In the genomic region with DNA sequence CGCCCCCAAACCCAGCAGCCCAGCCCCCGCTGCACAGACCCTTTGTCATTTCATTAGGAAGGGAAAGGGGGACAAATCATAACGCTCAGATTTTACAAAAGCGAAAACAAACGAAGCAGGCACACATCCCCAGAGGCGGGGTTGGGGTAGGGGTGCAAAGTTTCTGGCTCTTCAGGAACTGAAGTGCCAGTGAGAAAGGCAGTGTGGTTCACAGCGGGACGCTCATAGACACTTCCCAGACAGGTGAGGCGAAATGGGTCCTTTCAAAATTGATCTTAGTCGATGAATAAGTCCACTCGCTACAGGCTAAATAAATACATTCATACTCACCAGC, we compare ENCODE assay signal across 8 cellular contexts. TPM values are rescaled to one million over a fixed set of nuclear protein-coding genes. Genes with fewer than 3 reads are reported as not detected.
A peak's percentile ranks its signal among the peaks of the same experiment; 100 is the strongest.
DNase-seq lines count a peak whose midpoint lies in the region; ATAC-seq and TF ChIP-seq lines count a peak whose summit lies in the region.

No MANE protein-coding gene starts in this region.

- peak overlapping the region; percentile 80 for H3K56ac ChIP-seq in mesendoderm (ENCODE audit: low read length)

- no peak overlapping the region for H3K23ac ChIP-seq in mesendoderm (ENCODE audit: low read length)

- H3K27me3 ChIP-seq in BLaER1 (peaks cover 84% of the 10 kb centered on the region), HUES6 (ENCODE audit: control insufficient read depth, insufficient read depth, low read length) (peaks cover 69% of the 10 kb centered on the region), adrenal gland (peaks cover 6% of the 10 kb centered on the region), mesendoderm (ENCODE audit: insufficient read depth, low read length, poor library complexity) (no peaks in the 10 kb centered on the region)

- no peak overlapping the region for H2BK5ac ChIP-seq in mesendoderm (ENCODE audit: low read length)

- no peaks in the 10 kb centered on the region for H3K79me2 ChIP-seq in mesendoderm (ENCODE audit: control insufficient read depth, insufficient read depth, low read length)

- no peaks in the 10 kb centered on the region; the same call in 1 of the 2 replicates for H4K20me1 ChIP-seq in BLaER1

- TF ChIP-seq CTCF in adrenal gland (IDR thresholded peaks at IDR 0.05): no peak

- TF ChIP-seq POLR2A in adrenal gland (IDR thresholded peaks at IDR 0.05): no peak

- H3K79me1 ChIP-seq in mesendoderm (ENCODE audit: low read length): no peaks in the 10 kb centered on the region

- no peak overlapping the region for H4K5ac ChIP-seq in mesendoderm (ENCODE audit: low read length)

- H3K27ac ChIP-seq in BLaER1 (peak overlapping the region; percentile 96), HUES6 (ENCODE audit: low read depth, low read length) (no peak overlapping the region), adrenal gland (peak overlapping the region in 4 of 5 donors; percentile 48 to 89 (median 82)), mesendoderm (ENCODE audit: low read depth, low read length) (no peak overlapping the region)

- no peak overlapping the region for H2BK120ac ChIP-seq in mesendoderm (ENCODE audit: low read depth, low read length)

- H3K9ac ChIP-seq in BLaER1: peak overlapping the region; percentile 92
- H3K9ac ChIP-seq in HUES6 (ENCODE audit: low read length): peak overlapping the region; percentile 76
- H3K9ac ChIP-seq in mesendoderm (ENCODE audit: low read length): peak overlapping the region; percentile 68

- H3K36me3 ChIP-seq in BLaER1: no peaks in the 10 kb centered on the region
- no peaks in the 10 kb centered on the region for H3K36me3 ChIP-seq in HUES6 (ENCODE audit: control insufficient read depth, insufficient read depth, low read length)
- no peaks in the 10 kb centered on the region for H3K36me3 ChIP-seq in adrenal gland (replicated peaks in 1 of 2)
- no peaks in the 10 kb centered on the region for H3K36me3 ChIP-seq in mesendoderm (ENCODE audit: control insufficient read depth, insufficient read depth, low read length)

- H2AK5ac ChIP-seq in mesendoderm (ENCODE audit: low read length): no peak overlapping the region

- no peak overlapping the region for H4K8ac ChIP-seq in mesendoderm (ENCODE audit: low read depth, low read length)

- 1 to 38% (median 20%) methylated on average over 8 to 11 of the region's 11 CpGs for WGBS in adrenal gland, 4 donors
- no CpG with 5 or more reads among the region's 11 CpGs for WGBS in mesendoderm (ENCODE audit: extremely low coverage, insufficient coverage, low lambda C conversion rate)

- ATAC-seq in GM19395 (IDR thresholded peaks at IDR 0.05; ENCODE audit: unreplicated experiment): peak; percentile 5
- ATAC-seq in HG02970 (IDR thresholded peaks at IDR 0.05; ENCODE audit: low FRiP score, unreplicated experiment): no peak

- H3K4ac ChIP-seq in mesendoderm (ENCODE audit: low read depth, low read length): no peak overlapping the region

- intact Hi-C loops in adrenal gland (cut with DNase I): no loop called here

- H2BK15ac ChIP-seq in mesendoderm (replicated peaks; ENCODE audit: low read depth): no peak overlapping the region

- H3K9me3 ChIP-seq in BLaER1 (no peaks in the 10 kb centered on the region; the same call in 1 of the 2 replicates), HUES6 (ENCODE audit: control insufficient read depth, insufficient read depth, low read depth, low read length) (no peaks in the 10 kb centered on the region), adrenal gland (replicated peaks in 1 of 3) (no peaks in the 10 kb centered on the region)

- H3K4me3 ChIP-seq in BLaER1 (peak overlapping the region; percentile 78), HUES6 (ENCODE audit: low read depth, low read length) (peak overlapping the region; percentile 81), adrenal gland (peak overlapping the region in 3 of 4 donors; percentile 14 to 71 (median 39)), mesendoderm (ENCODE audit: low read length) (peak overlapping the region; percentile 46)

- DNase-seq in adrenal gland: peak in 2 of 7 donors; percentile 16
- peak; percentile 10 for DNase-seq in mesendoderm
- no peak for DNase-seq in AG20443 (ENCODE audit: low spot score)
- no peak for DNase-seq in C1 segment of cervical spinal cord (lab: John Stamatoyannopoulos, UW)

- H3K4me1 ChIP-seq in BLaER1 (peaks cover 40% of the 10 kb centered on the region), HUES6 (ENCODE audit: control insufficient read depth, insufficient read depth, low read length) (peaks cover 6% of the 10 kb centered on the region), adrenal gland (replicated peaks in 1 of 2) (peaks cover 0 to 17% of the 10 kb centered on the region in 2 donors), mesendoderm (ENCODE audit: control insufficient read depth, low read depth, low read length) (no peaks in the 10 kb centered on the region)

- H3K18ac ChIP-seq in mesendoderm (ENCODE audit: low read length): no peak overlapping the region

- H3K4me2 ChIP-seq in BLaER1: peak overlapping the region; percentile 81
- peak overlapping the region; percentile 47 for H3K4me2 ChIP-seq in mesendoderm (ENCODE audit: low read length)

RNA-seq across cellular contexts. Expression of gene MBNL3, which starts 1.2 kb away (rescaled TPM):
- 100 to 1,000 TPM in 1 of 8 donors, 10 to 100 TPM in 7; 39.0 to 166 (median 64.3) TPM for total RNA-seq in adrenal gland
- polyA plus RNA-seq in adrenal gland: 10 to 100 TPM in 1 of 3 donors, 1 to 10 TPM in 2; 2.4 to 18.0 (median 5.7) TPM
- polyA plus RNA-seq in mesendoderm (2013, experiment 1 of 2): 6.7 TPM
- polyA plus RNA-seq in mesendoderm (2013, experiment 2 of 2): 6.2 TPM

Comparison
In these comparisons a context has a peak if more than half of its experiments do, and no peak if none do; other contexts are left out.
1. H3K27ac ChIP-seq: peak in BLaER1 (single experiment) and adrenal gland (4 of 5); none in HUES6 (single experiment) and mesendoderm (single experiment).
2. Peak in every context shown above with its lines, with median percentiles within 50 percentile points of each other: H3K4me3 ChIP-seq and H3K9ac ChIP-seq.